Comparison of ENCODE assay signal across 21 cellular contexts in genomic region chrX:30798810-30799209, GRCh38.
DNase-seq lines count a peak whose midpoint lies in the region; TF ChIP-seq lines count a peak whose summit lies in the region.
"Had no signal": no experiment of that assay in that cellular context is flagged by ENCODE, and none has a peak within 500 bp of the region (broad histone marks: within the 10 kb centered on the region; RNA-seq: fewer than 3 reads in every experiment).

No MANE protein-coding gene starts in this region.

- H3K36me3 ChIP-seq in neuronal stem cell (replicated peaks in 1 of 2; ENCODE audit: control insufficient read depth in 2 of 2, insufficient read depth in 2 of 2, low read length in 2 of 2), result no peaks in the 10 kb centered on the region
- H3K36me3 ChIP-seq: BE2C; BLaER1 treated with 17β-estradiol and CSF1 and Interleukin-3, amounts not matched to agents 10 nM and 100 nM had no signal

- H3K79me1 ChIP-seq in H9 (ENCODE audit: insufficient read depth, low read depth, low read length, poor library complexity, severe bottlenecking) (no peaks in the 10 kb centered on the region), neuronal stem cell (ENCODE audit: low read depth, low read length) (peaks cover 2% of the 10 kb centered on the region)

- H3K14ac ChIP-seq in H9 (ENCODE audit: insufficient read depth, low read length), result no peak overlapping the region
- no peak overlapping the region for H3K14ac ChIP-seq in neuronal stem cell (ENCODE audit: low read length)

- no peak overlapping the region for H2AK5ac ChIP-seq in H9 (ENCODE audit: insufficient read length, low read length)
- no peak overlapping the region for H2AK5ac ChIP-seq in neuronal stem cell (ENCODE audit: low read depth, low read length)

- H3K4me2 ChIP-seq in H9 (ENCODE audit: insufficient read depth, insufficient read length, low read length) (no peak overlapping the region), neuronal stem cell (ENCODE audit: insufficient read depth, low read length, poor library complexity, severe bottlenecking) (no peak overlapping the region)
- H3K4me2 ChIP-seq: A549; BLaER1 treated with 17β-estradiol and CSF1 and Interleukin-3, amounts not matched to agents 10 nM and 100 nM; GM23338 had no signal

- peak overlapping the region; percentile 48 for H4K5ac ChIP-seq in H9 (ENCODE audit: insufficient read length, low read depth, low read length)

- H2BK15ac ChIP-seq in H9 (ENCODE audit: low read depth, low read length) (no peak overlapping the region), neuronal stem cell (ENCODE audit: low read length) (no peak overlapping the region)

- no peak overlapping the region for H3K4me3 ChIP-seq in neuronal stem cell (ENCODE audit: low read length in 2 of 2)
- H3K4me3 ChIP-seq: A549; BLaER1 treated with 17β-estradiol and CSF1 and Interleukin-3, amounts not matched to agents 10 nM and 100 nM; GM23338 had no signal

- H3K4me3 Mint-ChIP-seq in H9 (no peak overlapping the region), chondrocyte (ENCODE audit: unreplicated experiment) (no peak overlapping the region)
- H3K4me3 Mint-ChIP-seq: CD14-positive monocyte; CD4-positive, alpha-beta T cell; CD8-positive, alpha-beta memory T cell; GM23338 had no signal

- TF ChIP-seq CTCF in H9 (conservative IDR thresholded peaks at IDR 0.05) (no peak), chondrocyte (IDR thresholded peaks at IDR 0.05) (no peak)

- H3K56ac ChIP-seq in H9 (ENCODE audit: insufficient read length, low read depth, low read length), result no peak overlapping the region

- H3K36me3 Mint-ChIP-seq in H9 (ENCODE audit: insufficient read depth in 1 of 3, low read depth in 3 of 3), result no peaks in the 10 kb centered on the region; a peak in 1 of 7 replicates
- H3K36me3 Mint-ChIP-seq in chondrocyte (ENCODE audit: low read depth), result no peaks in the 10 kb centered on the region
- H3K36me3 Mint-ChIP-seq: CD14-positive monocyte; CD8-positive, alpha-beta memory T cell had no signal

- H3K4me1 ChIP-seq in H9 (ENCODE audit: insufficient read depth, low read length) (no peaks in the 10 kb centered on the region), neuronal stem cell (ENCODE audit: control insufficient read depth in 2 of 2, insufficient read depth in 1 of 2, low read depth in 1 of 2, low read length in 2 of 2) (no peaks in the 10 kb centered on the region)
- H3K4me1 ChIP-seq: A549; BE2C; BLaER1 treated with 17β-estradiol and CSF1 and Interleukin-3, amounts not matched to agents 10 nM and 100 nM had no signal

- H3K27ac ChIP-seq in H9 (ENCODE audit: insufficient read length, low read depth, low read length) (no peak overlapping the region), epithelial cell of prostate (peak overlapping the region; percentile 0), neuronal stem cell (replicated peaks; ENCODE audit: low read length) (no peak overlapping the region)
- H3K27ac ChIP-seq: A549; BLaER1 treated with 17β-estradiol and CSF1 and Interleukin-3, amounts not matched to agents 10 nM and 100 nM had no signal

- H4K91ac ChIP-seq in H9 (ENCODE audit: insufficient read length, low read depth, low read length) (no peak overlapping the region), neuronal stem cell (ENCODE audit: low read depth, low read length, poor library complexity) (no peak overlapping the region)

- H2BK120ac ChIP-seq in H9 (ENCODE audit: low read depth, low read length, poor library complexity, severe bottlenecking) (no peak overlapping the region), neuronal stem cell (ENCODE audit: low read depth, low read length) (no peak overlapping the region)

- H3K23me2 ChIP-seq in H9 (ENCODE audit: insufficient read length, low read depth, low read length, poor library complexity, severe bottlenecking), result no peaks in the 10 kb centered on the region

- H3K9me3 ChIP-seq in H9 (ENCODE audit: control insufficient read depth, low read depth, low read length), result peaks cover 16% of the 10 kb centered on the region
- peaks cover 0 to 19% of the 10 kb centered on the region in 2 donors for H3K9me3 ChIP-seq in neuronal stem cell (replicated peaks in 1 of 2; ENCODE audit: control insufficient read depth in 2 of 2, insufficient read depth in 1 of 2, low read depth in 1 of 2, low read length in 2 of 2)
- H3K9me3 ChIP-seq: A549, BE2C had no signal

- H3K4me1 Mint-ChIP-seq in H9, result no peaks in the 10 kb centered on the region
- H3K4me1 Mint-ChIP-seq in chondrocyte (ENCODE audit: low read depth), result no peaks in the 10 kb centered on the region
- H3K4me1 Mint-ChIP-seq: CD14-positive monocyte; CD8-positive, alpha-beta memory T cell; GM23338 had no signal

- DNase-seq in H9, result no peak
- DNase-seq in chondrocyte (ENCODE audit: low spot score), result peak; percentile 33
- no peak for DNase-seq in epithelial cell of prostate (ENCODE audit: low read depth, low spot score)
- DNase-seq in neuronal stem cell (ENCODE audit: low spot score), result no peak
- DNase-seq in EL, result no peak
- DNase-seq in NCI-H774 (lab: John Stamatoyannopoulos, UW), result no peak
- no peak for DNase-seq in islet precursor cell
- DNase-seq: 8988T; ACHN; AML-193; BE2C; CD4-positive, alpha-beta T cell; CD8-positive, alpha-beta memory T cell; DMS 273 treated with DMSO at 0.1 percent for 48 hours; DMS79; GF-D8; HCEC 1CT had no signal

- H4K8ac ChIP-seq in H9 (replicated peaks; ENCODE audit: insufficient read length, low read depth, low read length) (peak overlapping the region; percentile 71), neuronal stem cell (ENCODE audit: low read depth, low read length) (no peak overlapping the region)

- no peaks in the 10 kb centered on the region for H3K79me2 ChIP-seq in H9 (ENCODE audit: insufficient read depth, low read length)

- H3K18ac ChIP-seq in H9 (ENCODE audit: insufficient read length, low read depth, low read length), result no peak overlapping the region
- H3K18ac ChIP-seq in neuronal stem cell (ENCODE audit: low read length), result peak overlapping the region; percentile 19

- H2BK5ac ChIP-seq in H9 (ENCODE audit: insufficient read length, low read length), result no peak overlapping the region
- H2BK5ac ChIP-seq in neuronal stem cell (ENCODE audit: low read length), result no peak overlapping the region

- peaks cover 11% of the 10 kb centered on the region for H3K27me3 Mint-ChIP-seq in H9 (ENCODE audit: low read depth)
- no peaks in the 10 kb centered on the region for H3K27me3 Mint-ChIP-seq in chondrocyte (ENCODE audit: low read depth)
- H3K27me3 Mint-ChIP-seq: CD4-positive, alpha-beta T cell; CD8-positive, alpha-beta memory T cell had no signal

- H2BK12ac ChIP-seq in H9 (ENCODE audit: insufficient read length, low read depth, low read length) (no peak overlapping the region), neuronal stem cell (ENCODE audit: low read length) (peak overlapping the region; percentile 46)

- WGBS in H9 (ENCODE audit: extremely low coverage, insufficient read length, low lambda C conversion rate), result no CpG with 5 or more reads among the region's 3 CpGs
- no CpG with 5 or more reads among the region's 3 CpGs for WGBS in neuronal stem cell (ENCODE audit: extremely low coverage in 2 of 2, insufficient read length in 2 of 2, insufficient replicate concordance in 1 of 2), 2 donors

- H4K20me1 ChIP-seq in H9 (ENCODE audit: control insufficient read depth, insufficient read depth, insufficient read length), result peaks cover 4% of the 10 kb centered on the region
- H4K20me1 ChIP-seq: BLaER1 treated with 17β-estradiol and CSF1 and Interleukin-3, amounts not matched to agents 10 nM and 100 nM had no signal

- H3K4ac ChIP-seq in H9 (ENCODE audit: low read depth, low read length) (no peak overlapping the region), neuronal stem cell (ENCODE audit: low read length) (no peak overlapping the region)

- peak overlapping the region; percentile 57 for H3K23ac ChIP-seq in H9 (ENCODE audit: insufficient read length, low read depth, low read length)
- no peak overlapping the region for H3K23ac ChIP-seq in neuronal stem cell (ENCODE audit: low read depth, low read length, poor library complexity)

- H3K27me3 ChIP-seq in H9 (ENCODE audit: insufficient read depth, low read length), result no peaks in the 10 kb centered on the region
- no peaks in the 10 kb centered on the region for H3K27me3 ChIP-seq in neuronal stem cell (ENCODE audit: control insufficient read depth in 3 of 3, insufficient read depth in 3 of 3, low read depth in 1 of 3, low read length in 3 of 3)
- H3K27me3 ChIP-seq: BE2C; BLaER1 treated with 17β-estradiol and CSF1 and Interleukin-3, amounts not matched to agents 10 nM and 100 nM had no signal

- H3K9ac ChIP-seq in H9 (ENCODE audit: extremely low read depth, insufficient read length, low read length) (no peak overlapping the region), neuronal stem cell (ENCODE audit: low read depth, low read length, poor library complexity) (peak overlapping the region; percentile 12)
- H3K9ac ChIP-seq: BLaER1 treated with 17β-estradiol and CSF1 and Interleukin-3, amounts not matched to agents 10 nM and 100 nM had no signal

- H3K9me3 Mint-ChIP-seq in H9 (peaks cover 0 to 18% of the 10 kb centered on the region in 2 experiments; a peak in 4 of 5 replicates), chondrocyte (ENCODE audit: low read depth) (peaks cover 22% of the 10 kb centered on the region)
- H3K9me3 Mint-ChIP-seq: CD4-positive, alpha-beta T cell; CD8-positive, alpha-beta memory T cell; GM23338 had no signal

- H3K27ac Mint-ChIP-seq in H9 (no peak overlapping the region), chondrocyte (ENCODE audit: unreplicated experiment) (no peak overlapping the region)
- H3K27ac Mint-ChIP-seq: CD14-positive monocyte; CD4-positive, alpha-beta T cell; CD8-positive, alpha-beta memory T cell; GM23338 had no signal

- no peak overlapping the region for H2BK20ac ChIP-seq in H9 (ENCODE audit: low read depth, low read length, poor library complexity, severe bottlenecking)

- H2AFZ ChIP-seq in H9 (ENCODE audit: low read length), result no peak overlapping the region
- no peak overlapping the region for H2AFZ ChIP-seq in neuronal stem cell (ENCODE audit: low read length)
- H2AFZ ChIP-seq: GM23338 had no signal

- H3T11ph ChIP-seq in H9 (ENCODE audit: low read length), result no peak overlapping the region
